ENCODE assay signal across 19 cellular contexts in the genomic region with DNA sequence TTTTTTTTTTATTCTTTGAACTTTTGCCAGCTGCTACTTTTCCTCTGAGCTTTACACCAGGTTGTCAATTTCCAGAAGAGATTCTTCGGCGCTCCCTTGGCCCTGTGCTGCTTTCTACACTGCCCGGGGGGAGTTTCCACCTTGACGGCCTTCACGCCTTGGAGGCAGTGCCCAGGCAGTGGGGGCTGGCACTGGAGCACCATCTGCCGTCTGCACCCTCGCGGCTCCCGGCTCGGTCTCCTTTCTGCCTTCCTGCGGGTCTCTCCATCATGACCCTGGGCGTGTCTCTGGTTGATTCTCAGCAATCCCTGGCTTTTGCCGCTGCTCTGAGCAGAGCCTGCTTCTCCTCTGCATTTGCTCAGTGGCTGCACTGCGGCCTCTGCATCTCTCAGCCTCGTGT. TPM values are rescaled to one million over a fixed set of nuclear protein-coding genes. Genes with fewer than 3 reads are reported as not detected.
A peak's percentile ranks its signal among the peaks of the same experiment; 100 is the strongest.
DNase-seq lines count a peak whose midpoint lies in the region; ATAC-seq and TF ChIP-seq lines count a peak whose summit lies in the region.
"Had no signal": no experiment of that assay in that cellular context is flagged by ENCODE, and none has a peak within 500 bp of the region (broad histone marks: within the 10 kb centered on the region; RNA-seq: fewer than 3 reads in every experiment).

No MANE protein-coding gene starts in this region.

- H3K4me2 ChIP-seq in Loucy (ENCODE audit: low read depth, low read length, poor library complexity, severe bottlenecking): peak overlapping the region; percentile 83

- no peaks in the 10 kb centered on the region for H3K9me2 ChIP-seq in Loucy (replicated peaks; ENCODE audit: low read depth, low read length)

- H3F3A ChIP-seq in Loucy (ENCODE audit: low read depth): peaks cover 15% of the 10 kb centered on the region

- no peaks in the 10 kb centered on the region for H3K36me3 Mint-ChIP-seq in stimulated activated effector memory CD8-positive, alpha-beta T cell treated with anti-CD3 and anti-CD28 coated beads, Interleukin-12 subunit alpha, Interleukin-12 subunit beta, amount 100 ng/mL, for 72 hours
- H3K36me3 Mint-ChIP-seq: CD8-positive, alpha-beta T cell; T-cell had no signal

- H3K27me3 ChIP-seq in Loucy (ENCODE audit: insufficient read depth, low read length, poor library complexity, severe bottlenecking): no peaks in the 10 kb centered on the region
- no peaks in the 10 kb centered on the region for H3K27me3 ChIP-seq in SJCRH30
- H3K27me3 ChIP-seq: BE2C had no signal

- H3K9me3 ChIP-seq in Loucy (ENCODE audit: insufficient read depth, low read depth, low read length) (no peaks in the 10 kb centered on the region), SJCRH30 (replicated peaks) (no peaks in the 10 kb centered on the region)
- H3K9me3 ChIP-seq: BE2C, HAP-1 had no signal

- peaks cover 19% of the 10 kb centered on the region for H3K4me1 Mint-ChIP-seq in stimulated activated effector memory CD8-positive, alpha-beta T cell treated with anti-CD3 and anti-CD28 coated beads, Interleukin-12 subunit alpha, Interleukin-12 subunit beta, amount 100 ng/mL, for 72 hours

- no peaks in the 10 kb centered on the region for H3K36me3 ChIP-seq in Loucy (ENCODE audit: insufficient read depth, low read length)
- H3K36me3 ChIP-seq in SJCRH30: no peaks in the 10 kb centered on the region
- H3K36me3 ChIP-seq: BE2C, HAP-1, SJSA1 had no signal

- H3K4me3 ChIP-seq in Loucy (ENCODE audit: low read length, poor library complexity, severe bottlenecking) (peak overlapping the region; percentile 63), SJCRH30 (peak overlapping the region; percentile 2; the same call in 1 of the 2 replicates)
- H3K4me3 ChIP-seq: HAP-1, SJSA1 had no signal

- H3K4me1 ChIP-seq in Loucy (ENCODE audit: insufficient read depth, low read length, poor library complexity, severe bottlenecking) (peaks cover 59% of the 10 kb centered on the region), SJCRH30 (peaks cover 12% of the 10 kb centered on the region)
- H3K4me1 ChIP-seq: BE2C, HAP-1, SJSA1 had no signal

- H3K4me3 Mint-ChIP-seq in stimulated activated effector memory CD8-positive, alpha-beta T cell treated with anti-CD3 and anti-CD28 coated beads, Interleukin-12 subunit alpha, Interleukin-12 subunit beta, amount 100 ng/mL, for 72 hours: no peak overlapping the region
- H3K4me3 Mint-ChIP-seq: CD8-positive, alpha-beta T cell; T-cell had no signal

- peak; percentile 25; the same call in 1 of the 2 replicates for TF ChIP-seq CTCF in Loucy (conservative IDR thresholded peaks at IDR 0.05; ENCODE audit: low read length)

- H2AFZ ChIP-seq in Loucy (ENCODE audit: low read length): no peak overlapping the region

- no peaks in the 10 kb centered on the region for H4K20me1 ChIP-seq in Loucy (ENCODE audit: insufficient read depth, low read length, poor library complexity, severe bottlenecking)

- H3K79me2 ChIP-seq in Loucy (ENCODE audit: insufficient read depth, low read length): no peaks in the 10 kb centered on the region

- no peaks in the 10 kb centered on the region for H3K9me3 Mint-ChIP-seq in stimulated activated effector memory CD8-positive, alpha-beta T cell treated with anti-CD3 and anti-CD28 coated beads, Interleukin-12 subunit alpha, Interleukin-12 subunit beta, amount 100 ng/mL, for 72 hours
- H3K9me3 Mint-ChIP-seq: CD8-positive, alpha-beta T cell; T-cell had no signal

- DNase-seq in NCI-H2171 (lab: John Stamatoyannopoulos, UW) (peak; percentile 31), SJCRH30 (peak; percentile 20 to 29), SW480 (ENCODE audit: low spot score) (no peak)
- DNase-seq in stimulated activated effector memory CD8-positive, alpha-beta T cell treated with anti-CD3 and anti-CD28 coated beads, Interleukin-12 subunit alpha, Interleukin-12 subunit beta, amount 100 ng/mL, for 72 hours (ENCODE audit: low spot score in 2 of 2): no peak
- no peak for DNase-seq in stimulated activated CD4-positive, alpha-beta T cell treated with anti-CD3 and anti-CD28 coated beads, Interleukin-15, amount 100 ng/mL, for 24 hours
- DNase-seq: BE2C; CD8-positive, alpha-beta T cell; KBM-7; NCI-H1105; NCI-H1930; NCI-H2227 treated with DMSO at 0.1 percent for 48 hours; T-cell; T1000 had no signal

- no peak overlapping the region for H3K27ac ChIP-seq in SJCRH30
- H3K27ac ChIP-seq: HL-60, SJSA1 had no signal

- peak overlapping the region; percentile 63 for H3K9ac ChIP-seq in Loucy (ENCODE audit: low read depth, low read length, poor library complexity, severe bottlenecking)

- peak overlapping the region; percentile 40 for H3K27ac Mint-ChIP-seq in stimulated activated effector memory CD8-positive, alpha-beta T cell treated with anti-CD3 and anti-CD28 coated beads, Interleukin-12 subunit alpha, Interleukin-12 subunit beta, amount 100 ng/mL, for 72 hours
- H3K27ac Mint-ChIP-seq: CD8-positive, alpha-beta T cell; T-cell had no signal

- ATAC-seq in stimulated activated effector memory CD8-positive, alpha-beta T cell treated with anti-CD3 and anti-CD28 coated beads, Interleukin-12 subunit alpha, Interleukin-12 subunit beta, amount 100 ng/mL, for 72 hours: no peak
- ATAC-seq in HG03457 (IDR thresholded peaks at IDR 0.05; ENCODE audit: unreplicated experiment): no peak
- ATAC-seq: CD8-positive, alpha-beta T cell; T-cell had no signal

RNA-seq across cellular contexts. Expression of a gene that starts 2.9 kb away (rescaled TPM):
- not detected in 2 replicates for total RNA-seq in SJCRH30 (2014; rRNA removed; shearing (Covaris generic))
- total RNA-seq: CD8-positive, alpha-beta T cell; M059J; SJSA1; T-cell had no signal

RNA-seq across cellular contexts. Expression of a gene that starts 26.7 kb away (rescaled TPM):
- total RNA-seq in SJCRH30 (2014; rRNA removed; shearing (Covaris generic)): not detected in 2 replicates
- total RNA-seq: CD8-positive, alpha-beta T cell; M059J had no signal

Comparison
In these comparisons a context has a peak if more than half of its experiments do, and no peak if none do; other contexts are left out.
1. DNase-seq: peak in NCI-H2171 (single experiment) and SJCRH30 (2 of 2); none in stimulated activated effector memory CD8-positive, alpha-beta T cell treated with anti-CD3 and anti-CD28 coated beads, Interleukin-12 subunit alpha, Interleukin-12 subunit beta, amount 100 ng/mL, for 72 hours (0 of 2), SW480 (single experiment) and stimulated activated CD4-positive, alpha-beta T cell treated with anti-CD3 and anti-CD28 coated beads, Interleukin-15, amount 100 ng/mL, for 24 hours (single experiment).